ENCODE assay signal across 1 cellular context in the genomic region with DNA sequence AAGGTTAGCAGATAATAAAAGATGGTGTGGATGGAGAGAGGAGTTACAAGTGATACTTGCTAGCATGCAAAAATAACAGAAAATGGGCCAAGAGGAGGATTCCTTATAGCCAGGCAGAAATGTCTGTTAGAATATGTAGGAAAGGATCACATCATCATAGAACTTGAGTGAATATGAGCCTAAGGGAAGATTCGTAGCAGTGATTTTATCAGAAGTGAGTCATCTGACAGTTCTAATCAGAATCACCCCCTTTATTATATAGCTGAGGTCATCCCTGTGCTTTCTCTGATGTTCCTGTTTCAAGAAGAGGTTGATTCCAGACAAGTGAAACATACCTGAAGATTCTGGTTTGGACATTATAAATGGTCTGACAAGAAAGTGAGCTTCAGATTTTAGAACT.
TF ChIP-seq lines count a peak whose summit lies in the region.

No MANE protein-coding gene starts in this region.

TF ChIP-seq in GM23338, 12 proteins besides CTCF, POLR2A, EP300 and RAD21 (continued from another document):
- TF ChIP-seq ZNF331 (CRISPR knock-in tag; IDR thresholded peaks at IDR 0.05; ENCODE audit: low read depth) = no peak
- TF ChIP-seq, protein P1, sequence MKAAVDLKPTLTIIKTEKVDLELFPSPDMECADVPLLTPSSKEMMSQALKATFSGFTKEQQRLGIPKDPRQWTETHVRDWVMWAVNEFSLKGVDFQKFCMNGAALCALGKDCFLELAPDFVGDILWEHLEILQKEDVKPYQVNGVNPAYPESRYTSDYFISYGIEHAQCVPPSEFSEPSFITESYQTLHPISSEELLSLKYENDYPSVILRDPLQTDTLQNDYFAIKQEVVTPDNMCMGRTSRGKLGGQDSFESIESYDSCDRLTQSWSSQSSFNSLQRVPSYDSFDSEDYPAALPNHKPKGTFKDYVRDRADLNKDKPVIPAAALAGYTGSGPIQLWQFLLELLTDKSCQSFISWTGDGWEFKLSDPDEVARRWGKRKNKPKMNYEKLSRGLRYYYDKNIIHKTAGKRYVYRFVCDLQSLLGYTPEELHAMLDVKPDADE (IDR thresholded peaks at IDR 0.05) = no peak
- TF ChIP-seq, protein P2, sequence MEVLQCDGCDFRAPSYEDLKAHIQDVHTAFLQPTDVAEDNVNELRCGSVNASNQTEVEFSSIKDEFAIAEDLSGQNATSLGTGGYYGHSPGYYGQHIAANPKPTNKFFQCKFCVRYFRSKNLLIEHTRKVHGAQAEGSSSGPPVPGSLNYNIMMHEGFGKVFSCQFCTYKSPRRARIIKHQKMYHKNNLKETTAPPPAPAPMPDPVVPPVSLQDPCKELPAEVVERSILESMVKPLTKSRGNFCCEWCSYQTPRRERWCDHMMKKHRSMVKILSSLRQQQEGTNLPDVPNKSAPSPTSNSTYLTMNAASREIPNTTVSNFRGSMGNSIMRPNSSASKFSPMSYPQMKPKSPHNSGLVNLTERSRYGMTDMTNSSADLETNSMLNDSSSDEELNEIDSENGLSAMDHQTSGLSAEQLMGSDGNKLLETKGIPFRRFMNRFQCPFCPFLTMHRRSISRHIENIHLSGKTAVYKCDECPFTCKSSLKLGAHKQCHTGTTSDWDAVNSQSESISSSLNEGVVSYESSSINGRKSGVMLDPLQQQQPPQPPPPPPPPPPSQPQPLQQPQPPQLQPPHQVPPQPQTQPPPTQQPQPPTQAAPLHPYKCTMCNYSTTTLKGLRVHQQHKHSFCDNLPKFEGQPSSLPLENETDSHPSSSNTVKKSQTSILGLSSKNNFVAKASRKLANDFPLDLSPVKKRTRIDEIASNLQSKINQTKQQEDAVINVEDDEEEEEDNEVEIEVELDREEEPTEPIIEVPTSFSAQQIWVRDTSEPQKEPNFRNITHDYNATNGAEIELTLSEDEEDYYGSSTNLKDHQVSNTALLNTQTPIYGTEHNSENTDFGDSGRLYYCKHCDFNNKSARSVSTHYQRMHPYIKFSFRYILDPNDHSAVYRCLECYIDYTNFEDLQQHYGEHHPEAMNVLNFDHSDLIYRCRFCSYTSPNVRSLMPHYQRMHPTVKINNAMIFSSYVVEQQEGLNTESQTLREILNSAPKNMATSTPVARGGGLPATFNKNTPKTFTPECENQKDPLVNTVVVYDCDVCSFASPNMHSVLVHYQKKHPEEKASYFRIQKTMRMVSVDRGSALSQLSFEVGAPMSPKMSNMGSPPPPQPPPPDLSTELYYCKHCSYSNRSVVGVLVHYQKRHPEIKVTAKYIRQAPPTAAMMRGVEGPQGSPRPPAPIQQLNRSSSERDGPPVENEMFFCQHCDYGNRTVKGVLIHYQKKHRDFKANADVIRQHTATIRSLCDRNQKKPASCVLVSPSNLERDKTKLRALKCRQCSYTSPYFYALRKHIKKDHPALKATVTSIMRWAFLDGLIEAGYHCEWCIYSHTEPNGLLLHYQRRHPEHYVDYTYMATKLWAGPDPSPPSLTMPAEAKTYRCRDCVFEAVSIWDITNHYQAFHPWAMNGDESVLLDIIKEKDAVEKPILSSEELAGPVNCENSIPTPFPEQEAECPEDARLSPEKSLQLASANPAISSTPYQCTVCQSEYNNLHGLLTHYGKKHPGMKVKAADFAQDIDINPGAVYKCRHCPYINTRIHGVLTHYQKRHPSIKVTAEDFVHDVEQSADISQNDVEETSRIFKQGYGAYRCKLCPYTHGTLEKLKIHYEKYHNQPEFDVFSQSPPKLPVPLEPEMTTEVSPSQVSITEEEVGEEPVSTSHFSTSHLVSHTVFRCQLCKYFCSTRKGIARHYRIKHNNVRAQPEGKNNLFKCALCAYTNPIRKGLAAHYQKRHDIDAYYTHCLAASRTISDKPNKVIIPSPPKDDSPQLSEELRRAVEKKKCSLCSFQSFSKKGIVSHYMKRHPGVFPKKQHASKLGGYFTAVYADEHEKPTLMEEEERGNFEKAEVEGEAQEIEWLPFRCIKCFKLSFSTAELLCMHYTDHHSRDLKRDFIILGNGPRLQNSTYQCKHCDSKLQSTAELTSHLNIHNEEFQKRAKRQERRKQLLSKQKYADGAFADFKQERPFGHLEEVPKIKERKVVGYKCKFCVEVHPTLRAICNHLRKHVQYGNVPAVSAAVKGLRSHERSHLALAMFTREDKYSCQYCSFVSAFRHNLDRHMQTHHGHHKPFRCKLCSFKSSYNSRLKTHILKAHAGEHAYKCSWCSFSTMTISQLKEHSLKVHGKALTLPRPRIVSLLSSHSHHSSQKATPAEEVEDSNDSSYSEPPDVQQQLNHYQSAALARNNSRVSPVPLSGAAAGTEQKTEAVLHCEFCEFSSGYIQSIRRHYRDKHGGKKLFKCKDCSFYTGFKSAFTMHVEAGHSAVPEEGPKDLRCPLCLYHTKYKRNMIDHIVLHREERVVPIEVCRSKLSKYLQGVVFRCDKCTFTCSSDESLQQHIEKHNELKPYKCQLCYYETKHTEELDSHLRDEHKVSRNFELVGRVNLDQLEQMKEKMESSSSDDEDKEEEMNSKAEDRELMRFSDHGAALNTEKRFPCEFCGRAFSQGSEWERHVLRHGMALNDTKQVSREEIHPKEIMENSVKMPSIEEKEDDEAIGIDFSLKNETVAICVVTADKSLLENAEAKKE (CRISPR knock-in tag; IDR thresholded peaks at IDR 0.05) = no peak
- no peak for TF ChIP-seq POLR2AphosphoS5 (IDR thresholded peaks at IDR 0.05; ENCODE audit: low read depth)
- TF ChIP-seq EZH2 (IDR thresholded peaks at IDR 0.05; ENCODE audit: low read depth, unreplicated experiment) = no peak
- TF ChIP-seq, protein P3, sequence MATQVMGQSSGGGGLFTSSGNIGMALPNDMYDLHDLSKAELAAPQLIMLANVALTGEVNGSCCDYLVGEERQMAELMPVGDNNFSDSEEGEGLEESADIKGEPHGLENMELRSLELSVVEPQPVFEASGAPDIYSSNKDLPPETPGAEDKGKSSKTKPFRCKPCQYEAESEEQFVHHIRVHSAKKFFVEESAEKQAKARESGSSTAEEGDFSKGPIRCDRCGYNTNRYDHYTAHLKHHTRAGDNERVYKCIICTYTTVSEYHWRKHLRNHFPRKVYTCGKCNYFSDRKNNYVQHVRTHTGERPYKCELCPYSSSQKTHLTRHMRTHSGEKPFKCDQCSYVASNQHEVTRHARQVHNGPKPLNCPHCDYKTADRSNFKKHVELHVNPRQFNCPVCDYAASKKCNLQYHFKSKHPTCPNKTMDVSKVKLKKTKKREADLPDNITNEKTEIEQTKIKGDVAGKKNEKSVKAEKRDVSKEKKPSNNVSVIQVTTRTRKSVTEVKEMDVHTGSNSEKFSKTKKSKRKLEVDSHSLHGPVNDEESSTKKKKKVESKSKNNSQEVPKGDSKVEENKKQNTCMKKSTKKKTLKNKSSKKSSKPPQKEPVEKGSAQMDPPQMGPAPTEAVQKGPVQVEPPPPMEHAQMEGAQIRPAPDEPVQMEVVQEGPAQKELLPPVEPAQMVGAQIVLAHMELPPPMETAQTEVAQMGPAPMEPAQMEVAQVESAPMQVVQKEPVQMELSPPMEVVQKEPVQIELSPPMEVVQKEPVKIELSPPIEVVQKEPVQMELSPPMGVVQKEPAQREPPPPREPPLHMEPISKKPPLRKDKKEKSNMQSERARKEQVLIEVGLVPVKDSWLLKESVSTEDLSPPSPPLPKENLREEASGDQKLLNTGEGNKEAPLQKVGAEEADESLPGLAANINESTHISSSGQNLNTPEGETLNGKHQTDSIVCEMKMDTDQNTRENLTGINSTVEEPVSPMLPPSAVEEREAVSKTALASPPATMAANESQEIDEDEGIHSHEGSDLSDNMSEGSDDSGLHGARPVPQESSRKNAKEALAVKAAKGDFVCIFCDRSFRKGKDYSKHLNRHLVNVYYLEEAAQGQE (IDR thresholded peaks at IDR 0.05; ENCODE audit: unreplicated experiment) = no peak
- no peak for TF ChIP-seq CREB1 (CRISPR knock-in tag; IDR thresholded peaks at IDR 0.05; ENCODE audit: low read depth)
- TF ChIP-seq STAT1 (IDR thresholded peaks at IDR 0.05; ENCODE audit: unreplicated experiment) = no peak
